Comparison of ENCODE assay signal across 1 cellular context in the genomic region with DNA sequence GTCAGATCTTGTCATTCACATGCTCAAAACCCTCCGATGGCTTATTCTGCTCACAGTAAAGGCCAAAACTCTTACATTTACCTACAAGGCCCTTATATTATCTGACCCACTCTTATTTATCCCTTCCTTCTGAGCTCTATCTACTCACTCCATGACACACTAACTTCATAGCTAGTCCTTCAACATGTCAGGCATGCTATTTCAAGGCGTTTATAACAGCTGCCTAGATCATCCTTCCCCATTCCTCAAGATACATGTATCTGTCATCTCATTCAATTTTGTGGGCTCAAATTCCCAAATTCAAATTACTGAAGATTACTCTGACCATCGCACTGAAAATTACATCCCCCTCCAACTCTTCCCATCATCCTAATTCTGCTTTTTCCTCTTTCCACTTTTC.
TF ChIP-seq lines count a peak whose summit lies in the region.

No MANE protein-coding gene starts in this region.

TF ChIP-seq in SK-N-SH treated with all-trans-retinoic acid at 6 μM for 48 hours, 23 proteins besides CTCF, POLR2A, EP300 and RAD21 (continued from another document):
- TF ChIP-seq, protein P1, sequence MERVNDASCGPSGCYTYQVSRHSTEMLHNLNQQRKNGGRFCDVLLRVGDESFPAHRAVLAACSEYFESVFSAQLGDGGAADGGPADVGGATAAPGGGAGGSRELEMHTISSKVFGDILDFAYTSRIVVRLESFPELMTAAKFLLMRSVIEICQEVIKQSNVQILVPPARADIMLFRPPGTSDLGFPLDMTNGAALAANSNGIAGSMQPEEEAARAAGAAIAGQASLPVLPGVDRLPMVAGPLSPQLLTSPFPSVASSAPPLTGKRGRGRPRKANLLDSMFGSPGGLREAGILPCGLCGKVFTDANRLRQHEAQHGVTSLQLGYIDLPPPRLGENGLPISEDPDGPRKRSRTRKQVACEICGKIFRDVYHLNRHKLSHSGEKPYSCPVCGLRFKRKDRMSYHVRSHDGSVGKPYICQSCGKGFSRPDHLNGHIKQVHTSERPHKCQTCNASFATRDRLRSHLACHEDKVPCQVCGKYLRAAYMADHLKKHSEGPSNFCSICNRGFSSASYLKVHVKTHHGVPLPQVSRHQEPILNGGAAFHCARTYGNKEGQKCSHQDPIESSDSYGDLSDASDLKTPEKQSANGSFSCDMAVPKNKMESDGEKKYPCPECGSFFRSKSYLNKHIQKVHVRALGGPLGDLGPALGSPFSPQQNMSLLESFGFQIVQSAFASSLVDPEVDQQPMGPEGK (CRISPR knock-in tag; IDR thresholded peaks at IDR 0.05; ENCODE audit: borderline replicate concordance), result no peak
- TF ChIP-seq ISL1 (CRISPR knock-in tag; IDR thresholded peaks at IDR 0.05), result no peak
- TF ChIP-seq, protein P2, sequence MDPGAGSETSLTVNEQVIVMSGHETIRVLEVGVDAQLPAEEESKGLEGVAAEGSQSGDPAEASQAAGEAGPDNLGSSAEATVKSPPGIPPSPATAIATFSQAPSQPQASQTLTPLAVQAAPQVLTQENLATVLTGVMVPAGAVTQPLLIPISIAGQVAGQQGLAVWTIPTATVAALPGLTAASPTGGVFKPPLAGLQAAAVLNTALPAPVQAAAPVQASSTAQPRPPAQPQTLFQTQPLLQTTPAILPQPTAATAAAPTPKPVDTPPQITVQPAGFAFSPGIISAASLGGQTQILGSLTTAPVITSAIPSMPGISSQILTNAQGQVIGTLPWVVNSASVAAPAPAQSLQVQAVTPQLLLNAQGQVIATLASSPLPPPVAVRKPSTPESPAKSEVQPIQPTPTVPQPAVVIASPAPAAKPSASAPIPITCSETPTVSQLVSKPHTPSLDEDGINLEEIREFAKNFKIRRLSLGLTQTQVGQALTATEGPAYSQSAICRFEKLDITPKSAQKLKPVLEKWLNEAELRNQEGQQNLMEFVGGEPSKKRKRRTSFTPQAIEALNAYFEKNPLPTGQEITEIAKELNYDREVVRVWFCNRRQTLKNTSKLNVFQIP (CRISPR knock-in tag; IDR thresholded peaks at IDR 0.05; ENCODE audit: borderline replicate concordance, low read depth), result no peak
- no peak for TF ChIP-seq ESRRG (CRISPR knock-in tag; IDR thresholded peaks at IDR 0.05)
- no peak for TF ChIP-seq GLIS3 (CRISPR knock-in tag; IDR thresholded peaks at IDR 0.05)
